Comparison of ENCODE assay signal across 28 cellular contexts in the genomic region with DNA sequence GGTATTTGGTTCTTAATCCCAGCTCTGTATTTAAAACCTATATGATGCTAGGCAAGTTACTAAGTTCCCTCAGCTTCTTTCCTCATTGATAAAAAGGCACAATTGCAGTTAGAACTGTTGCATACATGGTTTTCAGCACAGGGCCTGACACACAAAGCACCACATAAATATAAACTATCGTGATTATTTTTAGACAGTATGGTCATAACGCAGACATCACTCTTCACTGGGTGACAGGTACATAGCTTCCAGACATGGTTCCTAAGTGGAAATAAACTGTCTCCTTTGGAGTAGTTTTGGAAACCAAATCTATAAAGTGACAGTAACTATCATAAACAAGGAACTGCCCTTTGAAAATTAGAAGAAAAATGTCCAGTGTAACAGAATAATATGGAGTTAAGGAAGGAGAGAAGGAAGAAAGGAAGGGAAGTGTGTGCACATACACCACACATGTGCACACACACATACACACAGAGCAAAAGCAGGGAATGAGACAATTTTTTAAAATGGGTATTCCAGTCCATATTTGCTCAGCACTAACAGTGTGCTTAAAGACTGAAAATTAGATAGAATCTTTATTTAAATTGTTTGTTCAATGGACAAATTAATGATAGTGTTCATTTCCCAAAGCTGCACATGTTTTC. TPM values are rescaled to one million over a fixed set of nuclear protein-coding genes. Genes with fewer than 3 reads are reported as not detected.
A peak's percentile ranks its signal among the peaks of the same experiment; 100 is the strongest.
DNase-seq lines count a peak whose midpoint lies in the region; ATAC-seq and TF ChIP-seq lines count a peak whose summit lies in the region.
"Had no signal": no experiment of that assay in that cellular context is flagged by ENCODE, and none has a peak within 500 bp of the region (broad histone marks: within the 10 kb centered on the region; RNA-seq: fewer than 3 reads in every experiment).

No MANE protein-coding gene starts in this region.

- H3K9me3 ChIP-seq in heart right ventricle, result peaks cover 0 to 5% (median 0%) of the 10 kb centered on the region in 11 donors
- H3K9me3 ChIP-seq in skeletal muscle tissue (ENCODE audit: control insufficient read depth in 3 of 3, low read length in 3 of 3), result no peaks in the 10 kb centered on the region
- H3K9me3 ChIP-seq: breast epithelium, colonic mucosa, Peyer's patch had no signal

- in situ Hi-C loops in GM13977 (cut with MboI; ENCODE audit: low pct_unique_long_range_greater_than_20kb, low sequenced_read_pairs, unreplicated experiment), result no loop called here

- H3K4me1 Mint-ChIP-seq in activated T-cell treated with anti-CD3 and anti-CD28 coated beads, Interleukin-2, amount 50 U/mL, for 24 hours (ENCODE audit: low read depth), result peaks cover 37% of the 10 kb centered on the region
- H3K4me1 Mint-ChIP-seq in activated T-cell treated with anti-CD3 and anti-CD28 coated beads, Interleukin-2, amount 50 U/mL, for 4 hours (ENCODE audit: low read depth), result peaks cover 33% of the 10 kb centered on the region
- H3K4me1 Mint-ChIP-seq in activated CD8-positive, alpha-beta T cell treated with anti-CD3 and anti-CD28 coated beads for 36 hours (ENCODE audit: low read depth), result peaks cover 44% of the 10 kb centered on the region

- H3K27ac ChIP-seq in heart right ventricle, result peak overlapping the region in 3 of 10 donors; percentile 11 to 51 (median 31)
- peak overlapping the region; percentile 81 for H3K27ac ChIP-seq in skeletal muscle tissue (ENCODE audit: low read depth, low read length)
- H3K27ac ChIP-seq: breast epithelium, colonic mucosa, epithelial cell of prostate, GM23248, Peyer's patch, WERI-Rb-1 had no signal

- no peak overlapping the region for H3K4me3 ChIP-seq in heart right ventricle
- no peak overlapping the region for H3K4me3 ChIP-seq in skeletal muscle tissue (ENCODE audit: low read length in 3 of 3)
- H3K4me3 ChIP-seq: breast epithelium, colonic mucosa, GM23248, Peyer's patch had no signal

- peaks cover 6% of the 10 kb centered on the region for H3K9me3 Mint-ChIP-seq in activated T-cell treated with anti-CD3 and anti-CD28 coated beads, Interleukin-2, amount 50 U/mL, for 24 hours
- H3K9me3 Mint-ChIP-seq in activated T-cell treated with anti-CD3 and anti-CD28 coated beads, Interleukin-2, amount 50 U/mL, for 4 hours, result no peaks in the 10 kb centered on the region
- peaks cover 5% of the 10 kb centered on the region for H3K9me3 Mint-ChIP-seq in activated CD8-positive, alpha-beta T cell treated with anti-CD3 and anti-CD28 coated beads for 36 hours

- H3K36me3 Mint-ChIP-seq in activated T-cell treated with anti-CD3 and anti-CD28 coated beads, Interleukin-2, amount 50 U/mL, for 24 hours (ENCODE audit: low read depth), result peaks cover 7% of the 10 kb centered on the region
- H3K36me3 Mint-ChIP-seq in activated T-cell treated with anti-CD3 and anti-CD28 coated beads, Interleukin-2, amount 50 U/mL, for 4 hours (ENCODE audit: insufficient read depth), result no peaks in the 10 kb centered on the region
- H3K36me3 Mint-ChIP-seq in activated CD8-positive, alpha-beta T cell treated with anti-CD3 and anti-CD28 coated beads for 36 hours (ENCODE audit: low read depth), result peaks cover 7% of the 10 kb centered on the region

- no peaks in the 10 kb centered on the region for H3K36me3 ChIP-seq in heart right ventricle
- peaks cover 0 to 2% (median 0%) of the 10 kb centered on the region in 3 donors for H3K36me3 ChIP-seq in skeletal muscle tissue (ENCODE audit: control insufficient read depth in 3 of 3, insufficient read depth in 3 of 3, low read length in 3 of 3)
- H3K36me3 ChIP-seq: breast epithelium, colonic mucosa, Peyer's patch, WERI-Rb-1 had no signal

- H3K9ac ChIP-seq in skeletal muscle tissue (ENCODE audit: low read depth in 1 of 3, low read length in 3 of 3), result peak overlapping the region in 2 of 3 donors; percentile 34 to 60
- H3K9ac ChIP-seq: GM23248 had no signal

- peak overlapping the region; percentile 69 for H3K27ac Mint-ChIP-seq in activated T-cell treated with anti-CD3 and anti-CD28 coated beads, Interleukin-2, amount 50 U/mL, for 24 hours
- peak overlapping the region; percentile 36 for H3K27ac Mint-ChIP-seq in activated CD8-positive, alpha-beta T cell treated with anti-CD3 and anti-CD28 coated beads for 36 hours
- H3K27ac Mint-ChIP-seq: activated naive CD4-positive, alpha-beta T cell treated with anti-CD3 and anti-CD28 coated beads, Interleukin-2, amount 10 ng/mL, durations not matched to agents 7 days and 5 days; type B pancreatic cell had no signal

- H3K4me1 ChIP-seq in heart right ventricle, result peaks cover 0 to 5% (median 0%) of the 10 kb centered on the region in 9 donors
- peaks cover 3 to 16% (median 4%) of the 10 kb centered on the region in 3 donors for H3K4me1 ChIP-seq in skeletal muscle tissue (ENCODE audit: control insufficient read depth in 3 of 3, insufficient read depth in 3 of 3, low read length in 3 of 3)
- H3K4me1 ChIP-seq: breast epithelium, colonic mucosa, Peyer's patch had no signal

- H3K27me3 ChIP-seq in heart right ventricle (no peaks in the 10 kb centered on the region), skeletal muscle tissue (ENCODE audit: control insufficient read depth in 3 of 3, insufficient read depth in 3 of 3, low read length in 3 of 3) (no peaks in the 10 kb centered on the region)
- H3K27me3 ChIP-seq: breast epithelium, colonic mucosa, Peyer's patch had no signal

- no peak overlapping the region for H3K4me3 Mint-ChIP-seq in activated T-cell treated with anti-CD3 and anti-CD28 coated beads, Interleukin-2, amount 50 U/mL, for 24 hours
- H3K4me3 Mint-ChIP-seq in activated T-cell treated with anti-CD3 and anti-CD28 coated beads, Interleukin-2, amount 50 U/mL, for 4 hours, result no peak overlapping the region
- H3K4me3 Mint-ChIP-seq in activated CD8-positive, alpha-beta T cell treated with anti-CD3 and anti-CD28 coated beads for 36 hours, result no peak overlapping the region
- H3K4me3 Mint-ChIP-seq: activated naive CD4-positive, alpha-beta T cell treated with anti-CD3 and anti-CD28 coated beads, Interleukin-2, amount 10 ng/mL, durations not matched to agents 7 days and 5 days; type B pancreatic cell had no signal

- H3K27me3 Mint-ChIP-seq in activated T-cell treated with anti-CD3 and anti-CD28 coated beads, Interleukin-2, amount 50 U/mL, for 24 hours, result no peaks in the 10 kb centered on the region
- no peaks in the 10 kb centered on the region for H3K27me3 Mint-ChIP-seq in activated T-cell treated with anti-CD3 and anti-CD28 coated beads, Interleukin-2, amount 50 U/mL, for 4 hours (ENCODE audit: low read depth)
- no peaks in the 10 kb centered on the region for H3K27me3 Mint-ChIP-seq in activated CD8-positive, alpha-beta T cell treated with anti-CD3 and anti-CD28 coated beads for 36 hours
- H3K27me3 Mint-ChIP-seq: activated naive CD4-positive, alpha-beta T cell treated with anti-CD3 and anti-CD28 coated beads, Interleukin-2, amount 10 ng/mL, durations not matched to agents 7 days and 5 days; type B pancreatic cell had no signal

- DNase-seq in activated T-cell treated with anti-CD3 and anti-CD28 coated beads, Interleukin-2, amount 50 U/mL, for 24 hours, result no peak
- DNase-seq in activated T-cell treated with anti-CD3 and anti-CD28 coated beads, Interleukin-2, amount 50 U/mL, for 4 hours, result no peak
- DNase-seq in activated CD8-positive, alpha-beta T cell treated with anti-CD3 and anti-CD28 coated beads for 36 hours, result no peak
- DNase-seq in heart right ventricle (no peak), GM13977 (ENCODE audit: low spot score) (no peak), NCI-H1105 treated with DMSO at 0.1 percent for 48 hours (lab: John Stamatoyannopoulos, UW) (no peak)
- no peak for DNase-seq in stimulated activated CD4-positive, alpha-beta T cell treated with anti-CD3 and anti-CD28 coated beads, Interleukin-12 subunit alpha, Interleukin-12 subunit beta, amount 100 ng/mL, for 4 hours
- DNase-seq: 8988T; activated CD4-positive, alpha-beta T cell treated with anti-CD3 and anti-CD28 coated beads for 48 hours; activated naive CD4-positive, alpha-beta T cell treated with anti-CD3 and anti-CD28 coated beads, Interleukin-2, amount 10 ng/mL, durations not matched to agents 7 days and 5 days; colonic mucosa; Kasumi-1; left colon; NCI-H1436 treated with DMSO at 0.1 percent for 48 hours; NCI-H2107; Peyer's patch; posterior cingulate gyrus; SIG-M5; stimulated activated CD4-positive, alpha-beta T cell treated with anti-CD3 and anti-CD28 coated beads, Interleukin-4, amount 100 ng/mL, for 1 hour; SW 1271; WERI-Rb-1 had no signal

- WGBS in heart right ventricle, 2 donors, result 44 to 55% methylated on average over 2 of the region's 2 CpGs

- no peak for ATAC-seq in activated T-cell treated with anti-CD3 and anti-CD28 coated beads, Interleukin-2, amount 50 U/mL, for 4 hours
- no peak for ATAC-seq in activated CD8-positive, alpha-beta T cell treated with anti-CD3 and anti-CD28 coated beads for 36 hours
- peak in 6 of 8 donors; percentile 61 to 92 (median 82) for ATAC-seq in heart right ventricle
- ATAC-seq: left colon, sciatic nerve had no signal

- intact Hi-C loops in activated CD8-positive, alpha-beta T cell treated with anti-CD3 and anti-CD28 coated beads for 36 hours (cut with micrococcal nuclease), result no loop called here
- intact Hi-C loops in heart right ventricle (cut with DNase I), result no loop called here

- CTCF ChIA-PET in activated CD8-positive, alpha-beta T cell treated with anti-CD3 and anti-CD28 coated beads for 36 hours (lab: Charles Lee), result interaction anchor here (0.7 to 0.9 kb wide), 2 partner anchors 12 kb away, joined by 3 read pairs; a partner anchor contains a TSS

- POLR2A ChIA-PET in activated CD8-positive, alpha-beta T cell treated with anti-CD3 and anti-CD28 coated beads for 36 hours (lab: Charles Lee), result no interaction called here

- TF ChIP-seq CTCF in activated CD8-positive, alpha-beta T cell treated with anti-CD3 and anti-CD28 coated beads for 36 hours (IDR thresholded peaks at IDR 0.05), result no peak
- TF ChIP-seq CTCF in heart right ventricle (IDR thresholded peaks at IDR 0.05), result no peak
- no peak for TF ChIP-seq CTCF in GM13977 (IDR thresholded peaks at IDR 0.05; ENCODE audit: extremely low read depth, insufficient read depth, missing control alignments)

RNA-seq across cellular contexts. Expression of a gene that starts 12.5 kb away (rescaled TPM):
- 100 to 1,000 TPM; 177 to 196 (median 189) TPM for total RNA-seq in activated T-cell treated with anti-CD3 and anti-CD28 coated beads, Interleukin-2, amount 50 U/mL, for 4 hours
- 100 to 1,000 TPM; 185 to 197 TPM for total RNA-seq in activated CD8-positive, alpha-beta T cell treated with anti-CD3 and anti-CD28 coated beads for 36 hours
- total RNA-seq in heart right ventricle (100 to 1,000 TPM in 2 of 10 donors, 10 to 100 TPM in 8; 75.7 to 119 (median 89.8) TPM), skeletal muscle tissue (175 TPM)
- polyA plus RNA-seq in heart right ventricle, result 10 to 100 TPM; 10.6 to 24.2 TPM

RNA-seq across cellular contexts. Expression of a gene that starts 38.7 kb away (rescaled TPM):
- 10 to 100 TPM; 28.1 to 31.6 (median 30.1) TPM for total RNA-seq in activated T-cell treated with anti-CD3 and anti-CD28 coated beads, Interleukin-2, amount 50 U/mL, for 4 hours
- 10 to 100 TPM; 50.5 to 52.0 TPM for total RNA-seq in activated CD8-positive, alpha-beta T cell treated with anti-CD3 and anti-CD28 coated beads for 36 hours
- total RNA-seq in heart right ventricle, result 10 to 100 TPM; 71.2 to 98.7 (median 81.5) TPM
- 10 to 100 TPM; 43.8 to 45.1 TPM for polyA plus RNA-seq in heart right ventricle
- 135 TPM for total RNA-seq in skeletal muscle tissue

RNA-seq across cellular contexts. Expression of a gene that starts 55.3 kb away (rescaled TPM):
- total RNA-seq in activated T-cell treated with anti-CD3 and anti-CD28 coated beads, Interleukin-2, amount 50 U/mL, for 4 hours, result under 1 TPM in 2 of 3 donors, not detected in 1; 0.08 to 0.33 TPM
- total RNA-seq in activated CD8-positive, alpha-beta T cell treated with anti-CD3 and anti-CD28 coated beads for 36 hours, result 1 to 10 TPM in 1 of 2 experiments, under 1 TPM in 1; 0.83 to 1.0 TPM
- total RNA-seq in heart right ventricle (under 1 TPM in 9 of 10 donors, not detected in 1; 0.10 to 0.56 (median 0.34) TPM), skeletal muscle tissue (not detected)
- polyA plus RNA-seq in heart right ventricle, result under 1 TPM in 1 of 2 donors, not detected in 1; 0.01 TPM
- total RNA-seq: GM23248, subcutaneous adipose tissue had no signal
- polyA plus RNA-seq: GM23248 had no signal

Comparison
In these comparisons a context has a peak if more than half of its experiments do, and no peak if none do; other contexts are left out.
1. ATAC-seq: peak in heart right ventricle (6 of 8); none in activated T-cell treated with anti-CD3 and anti-CD28 coated beads, Interleukin-2, amount 50 U/mL, for 4 hours (0 of 2) and activated CD8-positive, alpha-beta T cell treated with anti-CD3 and anti-CD28 coated beads for 36 hours (single experiment).